ENCODE assay signal across 22 cellular contexts in the genomic region with DNA sequence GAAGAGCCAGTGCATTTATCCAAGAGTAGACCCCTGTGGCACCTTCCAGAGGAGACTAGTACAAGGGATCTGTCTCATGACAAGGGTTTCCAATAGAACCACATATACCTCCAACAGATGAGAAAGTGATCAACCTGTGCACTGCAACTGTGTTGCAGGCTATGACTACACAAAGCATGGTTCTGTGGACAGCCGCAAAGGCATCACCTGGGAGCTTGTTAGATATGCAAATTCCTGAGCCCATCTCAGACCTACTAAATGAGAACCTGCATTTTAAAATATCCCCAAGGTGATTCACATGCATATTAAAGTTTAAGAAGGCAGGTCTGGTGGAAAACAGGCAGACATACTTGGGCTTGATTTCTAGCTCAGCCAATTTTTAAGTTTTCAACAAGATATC.
DNase-seq lines count a peak whose midpoint lies in the region; ATAC-seq and TF ChIP-seq lines count a peak whose summit lies in the region.
"Had no signal": no experiment of that assay in that cellular context is flagged by ENCODE, and none has a peak within 500 bp of the region (broad histone marks: within the 10 kb centered on the region; RNA-seq: fewer than 3 reads in every experiment).

No MANE protein-coding gene starts in this region.

- H3K27ac ChIP-seq in OCI-LY7 (ENCODE audit: low read depth, low read length, poor library complexity, severe bottlenecking) (no peak overlapping the region), foreskin keratinocyte (no peak overlapping the region)
- H3K27ac ChIP-seq: Peyer's patch, SJSA1 had no signal

- no peaks in the 10 kb centered on the region for H3K36me3 ChIP-seq in OCI-LY7 (ENCODE audit: insufficient read depth, low read length)
- H3K36me3 ChIP-seq: Peyer's patch, SJSA1 had no signal

- H3K27me3 Mint-ChIP-seq in activated naive CD4-positive, alpha-beta T cell treated with anti-CD3 and anti-CD28 coated beads, Interleukin-2, amount 50 U/mL, for 24 hours, result no peaks in the 10 kb centered on the region
- H3K27me3 Mint-ChIP-seq in activated B cell treated with CpG ODN at 0.5 μM for 24 hours (no peaks in the 10 kb centered on the region), naive B cell (no peaks in the 10 kb centered on the region)
- H3K27me3 Mint-ChIP-seq in stimulated activated naive CD8-positive, alpha-beta T cell treated with anti-CD3 and anti-CD28 coated beads, Interleukin-15, amount 100 ng/mL, for 72 hours, result no peaks in the 10 kb centered on the region
- H3K27me3 Mint-ChIP-seq: IgD-negative memory B cell had no signal

- H3K4me3 ChIP-seq in OCI-LY7 (ENCODE audit: low read depth, low read length, poor library complexity, severe bottlenecking), result no peak overlapping the region
- H3K4me3 ChIP-seq: GM23338, Peyer's patch, SJSA1 had no signal

- intact Hi-C loops in activated B cell treated with CpG ODN at 0.5 μM for 24 hours (cut with micrococcal nuclease) (loop anchor here (2.0 kb wide), 1 partner anchor 14 kb away; no protein-coding TSS in a partner anchor), OCI-LY7 (cut with micrococcal nuclease; ENCODE audit: unreplicated experiment) (no loop called here)

- H3K36me3 Mint-ChIP-seq in activated naive CD4-positive, alpha-beta T cell treated with anti-CD3 and anti-CD28 coated beads, Interleukin-2, amount 50 U/mL, for 24 hours, result peaks cover 37% of the 10 kb centered on the region
- H3K36me3 Mint-ChIP-seq in activated B cell treated with CpG ODN at 0.5 μM for 24 hours (ENCODE audit: low read depth) (peaks cover 28% of the 10 kb centered on the region), naive B cell (peaks cover 12 to 13% of the 10 kb centered on the region in 2 donors)

- no peaks in the 10 kb centered on the region for H3K27me3 ChIP-seq in foreskin keratinocyte
- H3K27me3 ChIP-seq: Peyer's patch, SJSA1 had no signal

- peaks cover 94% of the 10 kb centered on the region for H3K4me1 Mint-ChIP-seq in activated naive CD4-positive, alpha-beta T cell treated with anti-CD3 and anti-CD28 coated beads, Interleukin-2, amount 50 U/mL, for 24 hours
- H3K4me1 Mint-ChIP-seq in activated B cell treated with CpG ODN at 0.5 μM for 24 hours (peaks cover 74% of the 10 kb centered on the region), naive B cell (peaks cover 60 to 90% (median 85%) of the 10 kb centered on the region in 3 donors)
- peaks cover 93% of the 10 kb centered on the region for H3K4me1 Mint-ChIP-seq in stimulated activated naive CD8-positive, alpha-beta T cell treated with anti-CD3 and anti-CD28 coated beads, Interleukin-15, amount 100 ng/mL, for 72 hours

- H3K4me1 ChIP-seq in OCI-LY7 (ENCODE audit: insufficient read depth, low read length, poor library complexity, severe bottlenecking) (peaks cover 16% of the 10 kb centered on the region), foreskin keratinocyte (no peaks in the 10 kb centered on the region)

- peaks cover 4% of the 10 kb centered on the region for H3K9me3 Mint-ChIP-seq in activated naive CD4-positive, alpha-beta T cell treated with anti-CD3 and anti-CD28 coated beads, Interleukin-2, amount 50 U/mL, for 24 hours
- no peaks in the 10 kb centered on the region for H3K9me3 Mint-ChIP-seq in activated B cell treated with CpG ODN at 0.5 μM for 24 hours
- peaks cover 0 to 1% (median 0%) of the 10 kb centered on the region in 7 donors for H3K9me3 Mint-ChIP-seq in naive B cell
- peaks cover 5 to 7% of the 10 kb centered on the region in 2 donors for H3K9me3 Mint-ChIP-seq in stimulated activated naive CD8-positive, alpha-beta T cell treated with anti-CD3 and anti-CD28 coated beads, Interleukin-15, amount 100 ng/mL, for 72 hours
- H3K9me3 Mint-ChIP-seq: GM23338 had no signal

- H3K79me2 ChIP-seq in OCI-LY7 (ENCODE audit: insufficient read depth, low read depth, low read length), result no peaks in the 10 kb centered on the region

- ATAC-seq in activated B cell treated with CpG ODN at 0.5 μM for 24 hours (ENCODE audit: low read depth) (peak; percentile 70), naive B cell (ENCODE audit: low read depth in 2 of 2) (peak; percentile 80 to 81), foreskin keratinocyte (no peak)
- ATAC-seq in stimulated activated naive CD8-positive, alpha-beta T cell treated with anti-CD3 and anti-CD28 coated beads, Interleukin-15, amount 100 ng/mL, for 72 hours, result peak; percentile 75
- ATAC-seq: GM23338 had no signal

- no peak for DNase-seq in activated naive CD4-positive, alpha-beta T cell treated with Interleukin-2 at 50 U/mL for 16 hours
- DNase-seq in activated B cell treated with CpG ODN at 0.5 μM for 24 hours (no peak), naive B cell (no peak), OCI-LY7 (ENCODE audit: low spot score) (no peak), GM19238 (ENCODE audit: insufficient read length, low spot score) (no peak), foreskin keratinocyte (no peak)
- DNase-seq in stimulated activated naive CD8-positive, alpha-beta T cell treated with anti-CD3 and anti-CD28 coated beads, Interleukin-15, amount 100 ng/mL, for 72 hours, result no peak
- DNase-seq: C1 segment of cervical spinal cord, DMS79 treated with DMSO at 0.1 percent for 48 hours, HCEC 1CT, Kasumi-1, MM.1S, NCI-H1092 treated with DMSO at 0.1 percent for 48 hours, NCI-H146, NCI-H2029 treated with DMSO at 0.1 percent for 48 hours, NCI-H2171 treated with DMSO at 0.1 percent for 48 hours, NCI-H446, Peyer's patch had no signal

- H2AFZ ChIP-seq in OCI-LY7 (ENCODE audit: low read length), result no peak overlapping the region
- H2AFZ ChIP-seq: GM23338 had no signal

- H3K4me2 ChIP-seq in OCI-LY7 (ENCODE audit: low read length), result no peak overlapping the region
- H3K4me2 ChIP-seq: GM23338 had no signal

- no TSS peak for BruUV-seq in OCI-LY7 (replicated peaks; lab: Mats Ljungman, UMichigan)

- CTCF ChIA-PET in activated B cell treated with CpG ODN at 0.5 μM for 24 hours (lab: Charles Lee), result no interaction called here
- CTCF ChIA-PET in OCI-LY7 (lab: Charles Lee; ENCODE audit: unreplicated experiment), result no interaction called here

- H4K20me1 ChIP-seq in OCI-LY7 (ENCODE audit: insufficient read depth, low read length), result 0 out of 2 replicates have a peak, but pooled peaks cover 4% of the 10 kb centered on the region

- peak overlapping the region; percentile 73 for H3K27ac Mint-ChIP-seq in activated naive CD4-positive, alpha-beta T cell treated with anti-CD3 and anti-CD28 coated beads, Interleukin-2, amount 50 U/mL, for 24 hours
- H3K27ac Mint-ChIP-seq in activated B cell treated with CpG ODN at 0.5 μM for 24 hours, result peak overlapping the region; percentile 15
- H3K27ac Mint-ChIP-seq in naive B cell, result peak overlapping the region in 5 of 6 donors; percentile 43 to 83 (median 67)
- peak overlapping the region in 1 of 2 donors; percentile 90 for H3K27ac Mint-ChIP-seq in stimulated activated naive CD8-positive, alpha-beta T cell treated with anti-CD3 and anti-CD28 coated beads, Interleukin-15, amount 100 ng/mL, for 72 hours
- H3K27ac Mint-ChIP-seq: GM23338, IgD-negative memory B cell had no signal

- H3K9me2 ChIP-seq in OCI-LY7 (ENCODE audit: insufficient read depth, low read length), result no peaks in the 10 kb centered on the region

- H3K4me3 Mint-ChIP-seq in activated naive CD4-positive, alpha-beta T cell treated with anti-CD3 and anti-CD28 coated beads, Interleukin-2, amount 50 U/mL, for 24 hours, result peak overlapping the region; percentile 11
- H3K4me3 Mint-ChIP-seq in activated B cell treated with CpG ODN at 0.5 μM for 24 hours (no peak overlapping the region), naive B cell (peak overlapping the region in 4 of 8 donors; percentile 44 to 65 (median 50))
- H3K4me3 Mint-ChIP-seq in stimulated activated naive CD8-positive, alpha-beta T cell treated with anti-CD3 and anti-CD28 coated beads, Interleukin-15, amount 100 ng/mL, for 72 hours, result no peak overlapping the region
- H3K4me3 Mint-ChIP-seq: GM23338 had no signal

- POLR2A ChIA-PET in activated B cell treated with CpG ODN at 0.5 μM for 24 hours (lab: Charles Lee), result interaction anchor here (0.6 to 2.5 kb wide), 3 partner anchors 11 to 83 kb away, joined by 6 to 8 read pairs (median 6); no protein-coding TSS in a partner anchor
- POLR2A ChIA-PET in OCI-LY7 (lab: Charles Lee), result interaction anchor here (0.6 to 1.9 kb wide), 5 partner anchors 18 to 466 kb away, joined by 3 to 4 read pairs (median 3); no protein-coding TSS in a partner anchor

- no peak for TF ChIP-seq CTCF in activated B cell treated with CpG ODN at 0.5 μM for 24 hours (IDR thresholded peaks at IDR 0.05)
- no peak for TF ChIP-seq CTCF in OCI-LY7 (conservative IDR thresholded peaks at IDR 0.05; ENCODE audit: low read length)
- TF ChIP-seq CTCF in foreskin keratinocyte (conservative IDR thresholded peaks at IDR 0.05), result no peak

- H3K9me3 ChIP-seq in OCI-LY7 (ENCODE audit: low read length), result no peaks in the 10 kb centered on the region
- H3K9me3 ChIP-seq: Peyer's patch, SJSA1 had no signal
